21 cellular contexts compared by ENCODE assay signal in genomic region chr20:14783766-14784165, GRCh38.
"Had no signal": no experiment of that assay in that cellular context is flagged by ENCODE, and none has a peak within 500 bp of the region (broad histone marks: within the 10 kb centered on the region; RNA-seq: fewer than 3 reads in every experiment).

No MANE protein-coding gene starts in this region.

- H3K4me1 ChIP-seq: heart right ventricle, right atrium auricular region, right lobe of liver, tibial nerve had no signal

- H3K4me3 ChIP-seq: heart right ventricle, hepatocyte, right atrium auricular region, right lobe of liver, smooth muscle cell, tibial nerve had no signal

- DNase-seq: heart right ventricle; islet precursor cell; mammary epithelial cell; mesenchymal stem cell; naive thymus-derived CD8-positive, alpha-beta T cell; nucleus accumbens; right lobe of liver; stimulated activated CD4-positive, alpha-beta T cell treated with anti-CD3 and anti-CD28 coated beads, Interleukin-1b, Interleukin-23, amount 100 ng/mL, for 48 hours; stimulated activated CD4-positive, alpha-beta T cell treated with anti-CD3 and anti-CD28 coated beads, Interleukin-2, amount 100 ng/mL, for 48 hours; stimulated activated CD4-positive, alpha-beta T cell treated with anti-CD3 and anti-CD28 coated beads, Interleukin-4, amount 100 ng/mL, for 4 hours; stimulated activated CD8-positive, alpha-beta memory T cell treated with anti-CD3 and anti-CD28 coated beads, Interleukin-4, amount 100 ng/mL, for 48 hours; stimulated activated naive CD4-positive, alpha-beta T cell treated with Interleukin-2 at 50 U/mL for 16 hours; stimulated activated naive CD8-positive, alpha-beta T cell treated with anti-CD3 and anti-CD28 coated beads, Interleukin-15, amount 100 ng/mL, for 72 hours; substantia nigra had no signal

- H2AFZ ChIP-seq: hepatocyte had no signal

- H3K27me3 ChIP-seq: heart right ventricle, hepatocyte, right atrium auricular region, right lobe of liver, tibial nerve had no signal

- H3K79me2 ChIP-seq: hepatocyte had no signal

- H3K27ac ChIP-seq: heart right ventricle, hepatocyte, right atrium auricular region, right lobe of liver, tibial nerve had no signal

- H3K9me3 ChIP-seq: heart right ventricle, right atrium auricular region, right lobe of liver, tibial nerve had no signal

- H3K4me2 ChIP-seq: hepatocyte, smooth muscle cell had no signal

- ATAC-seq: heart right ventricle; left lobe of liver; naive thymus-derived CD8-positive, alpha-beta T cell; right lobe of liver; stimulated activated memory B cell treated with anti-CD40 and anti-IgM and Interleukin-4, amounts not matched to agents 10 μg/mL and 1 μg/mL and 100 μg/mL, for 72 hours; stimulated activated naive CD8-positive, alpha-beta T cell treated with anti-CD3 and anti-CD28 coated beads, Interleukin-15, amount 100 ng/mL, for 72 hours had no signal

- H3K36me3 ChIP-seq: heart right ventricle, right atrium auricular region, right lobe of liver, tibial nerve had no signal

- FAIRE-seq: urothelium cell line had no signal
